ENCODE assay signal across 20 cellular contexts in genomic region chr7:159113056-159113455, GRCh38. TPM values are rescaled to one million over a fixed set of nuclear protein-coding genes. Genes with fewer than 3 reads are reported as not detected.
DNase-seq lines count a peak whose midpoint lies in the region; ATAC-seq, FAIRE-seq and TF ChIP-seq lines count a peak whose summit lies in the region.
"Had no signal": no experiment of that assay in that cellular context is flagged by ENCODE, and none has a peak within 500 bp of the region (broad histone marks: within the 10 kb centered on the region; RNA-seq: fewer than 3 reads in every experiment).

No MANE protein-coding gene starts in this region.

- no peak overlapping the region for H3K4me2 ChIP-seq in GM12878 (ENCODE audit: control insufficient read depth, insufficient read depth)

- no peak overlapping the region for H3K4me3 ChIP-seq in GM12878
- no peak overlapping the region for H3K4me3 ChIP-seq in heart left ventricle

- no peak for TF ChIP-seq EP300 in GM12878 (IDR thresholded peaks at IDR 0.05; ENCODE audit: borderline replicate concordance in 1 of 2, control insufficient read depth in 1 of 2, low read depth in 2 of 2, low read length in 2 of 2)

- peaks cover 4% of the 10 kb centered on the region for H3K9me3 Mint-ChIP-seq in activated naive CD4-positive, alpha-beta T cell treated with anti-CD3 and anti-CD28 coated beads, Interleukin-2, amount 10 ng/mL, durations not matched to agents 7 days and 5 days
- H3K9me3 Mint-ChIP-seq in activated naive CD4-positive, alpha-beta T cell treated with anti-CD3 and anti-CD28 coated beads for 36 hours, result no peaks in the 10 kb centered on the region
- no peaks in the 10 kb centered on the region for H3K9me3 Mint-ChIP-seq in nephron progenitor cell
- H3K9me3 Mint-ChIP-seq in stimulated activated effector memory CD8-positive, alpha-beta T cell treated with anti-CD3 and anti-CD28 coated beads, Interleukin-12 subunit alpha, Interleukin-12 subunit beta, amount 100 ng/mL, for 72 hours, result no peaks in the 10 kb centered on the region

- H3K27me3 ChIP-seq in GM12878 (replicated peaks in 1 of 2; ENCODE audit: control insufficient read depth in 2 of 2, insufficient read depth in 2 of 2, low read length in 1 of 2) (peaks cover 0 to 3% of the 10 kb centered on the region in 2 experiments; a peak in 1 of 4 replicates), heart left ventricle (peaks cover 0 to 8% (median 0%) of the 10 kb centered on the region in 9 donors)

- no peak overlapping the region for H2AFZ ChIP-seq in GM12878 (ENCODE audit: control insufficient read depth, low read depth, low read length)

- no peaks in the 10 kb centered on the region for H3K4me1 ChIP-seq in GM12878 (ENCODE audit: control insufficient read depth, insufficient read depth, low read length)
- peaks cover 0 to 32% (median 14%) of the 10 kb centered on the region in 12 donors for H3K4me1 ChIP-seq in heart left ventricle

- no peaks in the 10 kb centered on the region for H3K9me3 ChIP-seq in GM12878 (replicated peaks; ENCODE audit: control insufficient read depth, insufficient read depth, low read length)
- no peaks in the 10 kb centered on the region for H3K9me3 ChIP-seq in heart left ventricle

- SMC1A ChIA-PET in GM12878 (lab: Charles Lee; ENCODE audit: uncharacterized antibody, unreplicated experiment), result no interaction called here

- H3K36me3 Mint-ChIP-seq in activated naive CD4-positive, alpha-beta T cell treated with anti-CD3 and anti-CD28 coated beads, Interleukin-2, amount 10 ng/mL, durations not matched to agents 7 days and 5 days, result no peaks in the 10 kb centered on the region
- H3K36me3 Mint-ChIP-seq in activated naive CD4-positive, alpha-beta T cell treated with anti-CD3 and anti-CD28 coated beads for 36 hours (ENCODE audit: low read depth), result no peaks in the 10 kb centered on the region
- no peaks in the 10 kb centered on the region for H3K36me3 Mint-ChIP-seq in nephron progenitor cell (ENCODE audit: low read depth)
- no peaks in the 10 kb centered on the region for H3K36me3 Mint-ChIP-seq in stimulated activated effector memory CD8-positive, alpha-beta T cell treated with anti-CD3 and anti-CD28 coated beads, Interleukin-12 subunit alpha, Interleukin-12 subunit beta, amount 100 ng/mL, for 72 hours

- intact Hi-C loops in activated naive CD4-positive, alpha-beta T cell treated with anti-CD3 and anti-CD28 coated beads for 36 hours (cut with micrococcal nuclease), result no loop called here
- intact Hi-C loops in GM12878 (cut with micrococcal nuclease; ENCODE audit: unreplicated experiment), result no loop called here
- intact Hi-C loops in heart left ventricle (cut with DNase I), result no loop called here

- H3K27me3 Mint-ChIP-seq in activated naive CD4-positive, alpha-beta T cell treated with anti-CD3 and anti-CD28 coated beads, Interleukin-2, amount 10 ng/mL, durations not matched to agents 7 days and 5 days, result peaks cover 69% of the 10 kb centered on the region
- H3K27me3 Mint-ChIP-seq in activated naive CD4-positive, alpha-beta T cell treated with anti-CD3 and anti-CD28 coated beads for 36 hours (ENCODE audit: low read depth), result peaks cover 9% of the 10 kb centered on the region
- peaks cover 35% of the 10 kb centered on the region for H3K27me3 Mint-ChIP-seq in nephron progenitor cell (ENCODE audit: low read depth, poor library complexity)

- H3K27ac ChIP-seq in GM12878 (ENCODE audit: control insufficient read depth, insufficient read depth), result no peak overlapping the region
- no peak overlapping the region for H3K27ac ChIP-seq in heart left ventricle
- H3K27ac ChIP-seq: C4-2B had no signal

- POLR2A ChIA-PET in GM12878 (lab: Charles Lee), result no interaction called here

- no peak overlapping the region for H3K9ac ChIP-seq in GM12878 (ENCODE audit: control insufficient read depth, insufficient read depth, low read length)

- ATAC-seq in GM12878 (no peak), heart left ventricle (no peak)
- ATAC-seq in stimulated activated effector memory CD8-positive, alpha-beta T cell treated with anti-CD3 and anti-CD28 coated beads, Interleukin-12 subunit alpha, Interleukin-12 subunit beta, amount 100 ng/mL, for 72 hours, result no peak

- peak; percentile 4 for DNase-seq in activated naive CD4-positive, alpha-beta T cell treated with anti-CD3 and anti-CD28 coated beads, Interleukin-2, amount 10 ng/mL, durations not matched to agents 7 days and 5 days
- DNase-seq in activated naive CD4-positive, alpha-beta T cell treated with anti-CD3 and anti-CD28 coated beads for 36 hours, result no peak
- DNase-seq in GM12878 (ENCODE audit: low read depth, low spot score), result no peak
- DNase-seq in nephron progenitor cell, result no peak
- no peak for DNase-seq in stimulated activated effector memory CD8-positive, alpha-beta T cell treated with anti-CD3 and anti-CD28 coated beads, Interleukin-12 subunit alpha, Interleukin-12 subunit beta, amount 100 ng/mL, for 72 hours (ENCODE audit: low spot score in 2 of 2)
- no peak for DNase-seq in heart left ventricle
- DNase-seq in SHP77 (lab: John Stamatoyannopoulos, UW), result no peak
- DNase-seq in stimulated activated CD4-positive, alpha-beta T cell treated with anti-CD3 and anti-CD28 coated beads, Interleukin-2, amount 100 ng/mL, for 48 hours, result no peak
- DNase-seq: 8988T, MM.1S, NCI-H1048, NCI-H1417 treated with DMSO at 0.1 percent for 48 hours, NCI-H187, NCI-H446, NCI-H526 had no signal

- H4K20me1 ChIP-seq in GM12878 (ENCODE audit: control insufficient read depth, insufficient read depth), result no peaks in the 10 kb centered on the region

- in situ Hi-C loops in GM12878 (cut with MboI), result no loop called here

- H3K27ac Mint-ChIP-seq in activated naive CD4-positive, alpha-beta T cell treated with anti-CD3 and anti-CD28 coated beads, Interleukin-2, amount 10 ng/mL, durations not matched to agents 7 days and 5 days, result no peak overlapping the region
- no peak overlapping the region for H3K27ac Mint-ChIP-seq in activated naive CD4-positive, alpha-beta T cell treated with anti-CD3 and anti-CD28 coated beads for 36 hours
- H3K27ac Mint-ChIP-seq in nephron progenitor cell, result no peak overlapping the region
- H3K27ac Mint-ChIP-seq in stimulated activated effector memory CD8-positive, alpha-beta T cell treated with anti-CD3 and anti-CD28 coated beads, Interleukin-12 subunit alpha, Interleukin-12 subunit beta, amount 100 ng/mL, for 72 hours, result peak overlapping the region; percentile 14

- no peaks in the 10 kb centered on the region for H3K79me2 ChIP-seq in GM12878 (ENCODE audit: control insufficient read depth, insufficient read depth, low read length)

- 10% methylated on average over 8 of the region's 8 CpGs for WGBS in GM12878 (ENCODE audit: insufficient coverage, insufficient replicate concordance, low lambda C conversion rate, missing lambda C conversion rate)
- 60 to 72% (median 71%) methylated on average over 8 of the region's 8 CpGs for WGBS in heart left ventricle, 4 donors

- no peak overlapping the region for H3K4me3 Mint-ChIP-seq in activated naive CD4-positive, alpha-beta T cell treated with anti-CD3 and anti-CD28 coated beads, Interleukin-2, amount 10 ng/mL, durations not matched to agents 7 days and 5 days
- H3K4me3 Mint-ChIP-seq in activated naive CD4-positive, alpha-beta T cell treated with anti-CD3 and anti-CD28 coated beads for 36 hours, result no peak overlapping the region
- H3K4me3 Mint-ChIP-seq in nephron progenitor cell, result peak overlapping the region; percentile 1
- H3K4me3 Mint-ChIP-seq in stimulated activated effector memory CD8-positive, alpha-beta T cell treated with anti-CD3 and anti-CD28 coated beads, Interleukin-12 subunit alpha, Interleukin-12 subunit beta, amount 100 ng/mL, for 72 hours, result no peak overlapping the region

- RAD21 ChIA-PET in GM12878 (lab: Charles Lee; ENCODE audit: unreplicated experiment), result no interaction called here

- CTCF ChIA-PET in activated naive CD4-positive, alpha-beta T cell treated with anti-CD3 and anti-CD28 coated beads, Interleukin-2, amount 10 ng/mL, durations not matched to agents 7 days and 5 days (lab: Charles Lee), result no interaction called here
- CTCF ChIA-PET in activated naive CD4-positive, alpha-beta T cell treated with anti-CD3 and anti-CD28 coated beads for 36 hours (lab: Charles Lee), result no interaction called here
- CTCF ChIA-PET in GM12878 (lab: Yijun Ruan, JAX), result no interaction called here

- H3K36me3 ChIP-seq in GM12878 (ENCODE audit: control insufficient read depth in 2 of 2, insufficient read depth in 2 of 2, low read length in 1 of 2) (no peaks in the 10 kb centered on the region), heart left ventricle (no peaks in the 10 kb centered on the region)

- BruUV-seq in GM12878 (replicated peaks; lab: Mats Ljungman, UMichigan), result no TSS peak

- no peak for TF ChIP-seq CTCF in GM12878 (IDR thresholded peaks at IDR 0.05 in 2 of 3, conservative IDR thresholded peaks at IDR 0.05 in 1 of 3; ENCODE audit: control insufficient read depth in 2 of 3, extremely low read depth in 1 of 3, insufficient read depth in 1 of 3, low read depth in 3 of 3, low read length in 3 of 3)
- no peak for TF ChIP-seq CTCF in nephron progenitor cell (IDR thresholded peaks at IDR 0.05)
- TF ChIP-seq CTCF in heart left ventricle (IDR thresholded peaks at IDR 0.05), result no peak

- FAIRE-seq in GM12878 (lab: Jason Lieb, UNC), result peak; percentile 23
- FAIRE-seq: GM12891, RCC 7860 had no signal

- TF ChIP-seq RAD21 in GM12878 (IDR thresholded peaks at IDR 0.05; ENCODE audit: insufficient read depth, low read depth, low read length), result no peak

- no peak for TF ChIP-seq POLR2A in GM12878 (IDR thresholded peaks at IDR 0.05; ENCODE audit: low read depth, low read length)
- TF ChIP-seq POLR2A in heart left ventricle (IDR thresholded peaks at IDR 0.05), result no peak

- H3K4me1 Mint-ChIP-seq in activated naive CD4-positive, alpha-beta T cell treated with anti-CD3 and anti-CD28 coated beads, Interleukin-2, amount 10 ng/mL, durations not matched to agents 7 days and 5 days, result peaks cover 4% of the 10 kb centered on the region
- peaks cover 4% of the 10 kb centered on the region for H3K4me1 Mint-ChIP-seq in activated naive CD4-positive, alpha-beta T cell treated with anti-CD3 and anti-CD28 coated beads for 36 hours (ENCODE audit: low read depth)
- H3K4me1 Mint-ChIP-seq in nephron progenitor cell, result peaks cover 59% of the 10 kb centered on the region
- H3K4me1 Mint-ChIP-seq in stimulated activated effector memory CD8-positive, alpha-beta T cell treated with anti-CD3 and anti-CD28 coated beads, Interleukin-12 subunit alpha, Interleukin-12 subunit beta, amount 100 ng/mL, for 72 hours, result no peaks in the 10 kb centered on the region

RNA-seq across cellular contexts. Expression of gene VIPR2, which starts 31.6 kb away (rescaled TPM):
- total RNA-seq in activated naive CD4-positive, alpha-beta T cell treated with anti-CD3 and anti-CD28 coated beads for 36 hours, result 1 to 10 TPM in 1 of 2 experiments, under 1 TPM in 1; 0.83 to 1.7 TPM
- total RNA-seq in GM12878 (2013; cell fraction: nucleolus; rRNA removed), result not detected in 2 replicates
- total RNA-seq in GM12878 (2014; rRNA removed), result not detected in 2 replicates
- total RNA-seq in GM12878 (2014; rRNA removed; fragmentation: Illumina TruSeq; extraction: Trizol), result not detected in 2 replicates
- total RNA-seq in GM12878 (2021), result not detected in 2 replicates
- polyA plus RNA-seq in GM12878 (2011; ENCODE audit: low read depth), result not detected
- polyA plus RNA-seq in GM12878 (2011; rRNA removed), result not detected in 2 replicates
- not detected in 2 replicates for polyA plus RNA-seq in GM12878 (2011; cell fraction: cytosol; rRNA removed)
- not detected in 2 replicates for polyA plus RNA-seq in GM12878 (2011; cell fraction: nucleus; rRNA removed)
- polyA plus RNA-seq in GM12878 (2012), result not detected in 2 replicates
- not detected in 2 replicates for polyA plus RNA-seq in GM12878 (2014; fragmentation: Illumina TruSeq; extraction: Trizol)
- polyA plus RNA-seq in GM12878 (2014; fragmentation: Nextera tagmentation; extraction: Ambion mirVana), result not detected
- not detected in 2 replicates for polyA plus RNA-seq in GM12878 (2014; rRNA removed)
- polyA plus RNA-seq in GM12878 (2016; fragmentation: Nextera tagmentation; extraction: Ambion mirVana), result not detected
- not detected in 2 replicates for polyA minus RNA-seq in GM12878 (2011; rRNA and poly(A)+ RNA removed)
- not detected in 2 replicates for polyA minus RNA-seq in GM12878 (2011; cell fraction: cytosol; rRNA and poly(A)+ RNA removed)
- not detected in 2 replicates for polyA minus RNA-seq in GM12878 (2011; cell fraction: nucleus; rRNA and poly(A)+ RNA removed)
- total RNA-seq in heart left ventricle, result 10 to 100 TPM; 12.3 to 27.0 (median 20.5) TPM
- 10 to 100 TPM in 1 of 2 donors, 1 to 10 TPM in 1; 3.3 to 15.1 TPM for polyA plus RNA-seq in heart left ventricle
- total RNA-seq: OCI-LY7, SK-MEL-5 had no signal

Comparison
In these comparisons a context has a peak if more than half of its experiments do, and no peak if none do; other contexts are left out.
1. RNA of gene VIPR2, which starts 31.6 kb away (total RNA-seq): 12.3 to 27.0 TPM in heart left ventricle; 0.83 to 1.7 TPM in activated naive CD4-positive, alpha-beta T cell treated with anti-CD3 and anti-CD28 coated beads for 36 hours and not detected in GM12878; every median in the first group is over 4 times any median in the second.